ENCODE assay signal across 8 cellular contexts in genomic region chr19:2049741-2050348, GRCh38.
DNase-seq lines count a peak whose midpoint lies in the region; ATAC-seq, FAIRE-seq and TF ChIP-seq lines count a peak whose summit lies in the region.

No MANE protein-coding gene starts in this region.

- DNase-seq in AG10803 (ENCODE audit: low read depth) (peak; percentile 66), GM19239 (ENCODE audit: insufficient read length, low spot score) (peak; percentile 73), MV-4-11 (lab: John Stamatoyannopoulos, UW) (peak; percentile 93), WERI-Rb-1 (no peak), choroid plexus epithelial cell (ENCODE audit: low read depth) (peak; percentile 77), kidney tubule cell (ENCODE audit: low spot score) (peak; percentile 95)
- peak; percentile 75 for DNase-seq in stimulated activated CD4-positive, alpha-beta T cell treated with anti-CD3 and anti-CD28 coated beads, Interleukin-15, amount 100 ng/mL, for 24 hours

- FAIRE-seq in GM19239 (lab: Jason Lieb, UNC), result peak; percentile 92

- TF ChIP-seq CTCF in AG10803 (conservative IDR thresholded peaks at IDR 0.05; ENCODE audit: low read length), result no peak
- no peak for TF ChIP-seq CTCF in WERI-Rb-1 (IDR thresholded peaks at IDR 0.05; ENCODE audit: low read depth, low read length)
- no peak for TF ChIP-seq CTCF in choroid plexus epithelial cell (conservative IDR thresholded peaks at IDR 0.05; ENCODE audit: low read depth, low read length)

- H3K4me3 ChIP-seq in AG10803 (ENCODE audit: low read length), result peak overlapping the region; percentile 88
- peak overlapping the region; percentile 60 for H3K4me3 ChIP-seq in WERI-Rb-1 (ENCODE audit: low read depth, low read length)
- H3K4me3 ChIP-seq in choroid plexus epithelial cell (ENCODE audit: low read depth, low read length), result peak overlapping the region; percentile 91

- peak overlapping the region; percentile 16 for H3K27ac ChIP-seq in WERI-Rb-1

- peaks cover 19% of the 10 kb centered on the region for H3K36me3 ChIP-seq in WERI-Rb-1

- no peaks in the 10 kb centered on the region for H3K9me3 ChIP-seq in WERI-Rb-1 (ENCODE audit: severe bottlenecking)

- no peaks in the 10 kb centered on the region for H3K27me3 ChIP-seq in WERI-Rb-1 (ENCODE audit: insufficient read depth, low read depth, severe bottlenecking)

- ATAC-seq in HG02981 (IDR thresholded peaks at IDR 0.05; ENCODE audit: unreplicated experiment), result no peak
